ENCODE assay signal across 2 cellular contexts in genomic region chr1:16367968-16368910, GRCh38.
TF ChIP-seq lines count a peak whose summit lies in the region.

No MANE protein-coding gene starts in this region.

TF ChIP-seq in endothelial cell of umbilical vein, 7 proteins besides CTCF, POLR2A, EP300 and RAD21 (continued from another document):
- TF ChIP-seq JUN (IDR thresholded peaks at IDR 0.05; ENCODE audit: borderline replicate concordance, insufficient read depth, insufficient read length, low read depth) = no peak
TF ChIP-seq in endothelial cell of umbilical vein: peak in this region for 1.

TF ChIP-seq in neural cell, 6 proteins besides CTCF, POLR2A, EP300 and RAD21 (continued from another document):
- TF ChIP-seq, protein P1, sequence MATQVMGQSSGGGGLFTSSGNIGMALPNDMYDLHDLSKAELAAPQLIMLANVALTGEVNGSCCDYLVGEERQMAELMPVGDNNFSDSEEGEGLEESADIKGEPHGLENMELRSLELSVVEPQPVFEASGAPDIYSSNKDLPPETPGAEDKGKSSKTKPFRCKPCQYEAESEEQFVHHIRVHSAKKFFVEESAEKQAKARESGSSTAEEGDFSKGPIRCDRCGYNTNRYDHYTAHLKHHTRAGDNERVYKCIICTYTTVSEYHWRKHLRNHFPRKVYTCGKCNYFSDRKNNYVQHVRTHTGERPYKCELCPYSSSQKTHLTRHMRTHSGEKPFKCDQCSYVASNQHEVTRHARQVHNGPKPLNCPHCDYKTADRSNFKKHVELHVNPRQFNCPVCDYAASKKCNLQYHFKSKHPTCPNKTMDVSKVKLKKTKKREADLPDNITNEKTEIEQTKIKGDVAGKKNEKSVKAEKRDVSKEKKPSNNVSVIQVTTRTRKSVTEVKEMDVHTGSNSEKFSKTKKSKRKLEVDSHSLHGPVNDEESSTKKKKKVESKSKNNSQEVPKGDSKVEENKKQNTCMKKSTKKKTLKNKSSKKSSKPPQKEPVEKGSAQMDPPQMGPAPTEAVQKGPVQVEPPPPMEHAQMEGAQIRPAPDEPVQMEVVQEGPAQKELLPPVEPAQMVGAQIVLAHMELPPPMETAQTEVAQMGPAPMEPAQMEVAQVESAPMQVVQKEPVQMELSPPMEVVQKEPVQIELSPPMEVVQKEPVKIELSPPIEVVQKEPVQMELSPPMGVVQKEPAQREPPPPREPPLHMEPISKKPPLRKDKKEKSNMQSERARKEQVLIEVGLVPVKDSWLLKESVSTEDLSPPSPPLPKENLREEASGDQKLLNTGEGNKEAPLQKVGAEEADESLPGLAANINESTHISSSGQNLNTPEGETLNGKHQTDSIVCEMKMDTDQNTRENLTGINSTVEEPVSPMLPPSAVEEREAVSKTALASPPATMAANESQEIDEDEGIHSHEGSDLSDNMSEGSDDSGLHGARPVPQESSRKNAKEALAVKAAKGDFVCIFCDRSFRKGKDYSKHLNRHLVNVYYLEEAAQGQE (IDR thresholded peaks at IDR 0.05; ENCODE audit: borderline replicate concordance) = no peak
- TF ChIP-seq TAF1 (IDR thresholded peaks at IDR 0.05; ENCODE audit: low read depth) (no peak), EZH2 (IDR thresholded peaks at IDR 0.05; ENCODE audit: borderline replicate concordance, insufficient read depth, low read length, poor library complexity, severe bottlenecking) (no peak), POLR2AphosphoS5 (IDR thresholded peaks at IDR 0.05) (no peak), SMC3 (conservative IDR thresholded peaks at IDR 0.05; ENCODE audit: poor library complexity) (no peak)
